Comparison of ENCODE assay signal across 8 cellular contexts in the genomic region with DNA sequence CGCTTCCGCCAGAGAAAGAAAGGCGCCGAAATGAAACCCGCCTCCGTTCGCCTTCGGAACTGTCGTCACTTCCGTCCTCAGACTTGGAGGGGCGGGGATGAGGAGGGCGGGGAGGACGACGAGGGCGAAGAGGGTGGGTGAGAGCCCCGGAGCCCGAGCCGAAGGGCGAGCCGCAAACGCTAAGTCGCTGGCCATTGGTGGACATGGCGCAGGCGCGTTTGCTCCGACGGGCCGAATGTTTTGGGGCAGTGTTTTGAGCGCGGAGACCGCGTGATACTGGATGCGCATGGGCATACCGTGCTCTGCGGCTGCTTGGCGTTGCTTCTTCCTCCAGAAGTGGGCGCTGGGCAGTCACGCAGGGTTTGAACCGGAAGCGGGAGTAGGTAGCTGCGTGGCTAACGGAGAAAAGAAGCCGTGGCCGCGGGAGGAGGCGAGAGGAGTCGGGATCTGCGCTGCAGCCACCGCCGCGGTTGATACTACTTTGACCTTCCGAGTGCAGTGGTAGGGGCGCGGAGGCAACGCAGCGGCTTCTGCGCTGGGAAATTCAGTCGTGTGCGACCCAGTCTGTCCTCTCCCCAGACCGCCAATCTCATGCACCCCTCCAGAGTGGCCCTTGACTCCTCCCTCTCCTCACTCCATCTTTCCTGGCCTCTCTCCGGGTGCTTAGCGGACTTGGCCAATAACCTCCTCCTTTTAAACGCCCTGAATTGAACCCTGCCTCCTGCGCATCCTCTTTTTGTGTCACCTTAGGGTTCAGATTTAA. TPM values are rescaled to one million over a fixed set of nuclear protein-coding genes. Genes with fewer than 3 reads are reported as not detected.
DNase-seq lines count a peak whose midpoint lies in the region; ATAC-seq and FAIRE-seq lines count a peak whose summit lies in the region.

A gene with protein sequence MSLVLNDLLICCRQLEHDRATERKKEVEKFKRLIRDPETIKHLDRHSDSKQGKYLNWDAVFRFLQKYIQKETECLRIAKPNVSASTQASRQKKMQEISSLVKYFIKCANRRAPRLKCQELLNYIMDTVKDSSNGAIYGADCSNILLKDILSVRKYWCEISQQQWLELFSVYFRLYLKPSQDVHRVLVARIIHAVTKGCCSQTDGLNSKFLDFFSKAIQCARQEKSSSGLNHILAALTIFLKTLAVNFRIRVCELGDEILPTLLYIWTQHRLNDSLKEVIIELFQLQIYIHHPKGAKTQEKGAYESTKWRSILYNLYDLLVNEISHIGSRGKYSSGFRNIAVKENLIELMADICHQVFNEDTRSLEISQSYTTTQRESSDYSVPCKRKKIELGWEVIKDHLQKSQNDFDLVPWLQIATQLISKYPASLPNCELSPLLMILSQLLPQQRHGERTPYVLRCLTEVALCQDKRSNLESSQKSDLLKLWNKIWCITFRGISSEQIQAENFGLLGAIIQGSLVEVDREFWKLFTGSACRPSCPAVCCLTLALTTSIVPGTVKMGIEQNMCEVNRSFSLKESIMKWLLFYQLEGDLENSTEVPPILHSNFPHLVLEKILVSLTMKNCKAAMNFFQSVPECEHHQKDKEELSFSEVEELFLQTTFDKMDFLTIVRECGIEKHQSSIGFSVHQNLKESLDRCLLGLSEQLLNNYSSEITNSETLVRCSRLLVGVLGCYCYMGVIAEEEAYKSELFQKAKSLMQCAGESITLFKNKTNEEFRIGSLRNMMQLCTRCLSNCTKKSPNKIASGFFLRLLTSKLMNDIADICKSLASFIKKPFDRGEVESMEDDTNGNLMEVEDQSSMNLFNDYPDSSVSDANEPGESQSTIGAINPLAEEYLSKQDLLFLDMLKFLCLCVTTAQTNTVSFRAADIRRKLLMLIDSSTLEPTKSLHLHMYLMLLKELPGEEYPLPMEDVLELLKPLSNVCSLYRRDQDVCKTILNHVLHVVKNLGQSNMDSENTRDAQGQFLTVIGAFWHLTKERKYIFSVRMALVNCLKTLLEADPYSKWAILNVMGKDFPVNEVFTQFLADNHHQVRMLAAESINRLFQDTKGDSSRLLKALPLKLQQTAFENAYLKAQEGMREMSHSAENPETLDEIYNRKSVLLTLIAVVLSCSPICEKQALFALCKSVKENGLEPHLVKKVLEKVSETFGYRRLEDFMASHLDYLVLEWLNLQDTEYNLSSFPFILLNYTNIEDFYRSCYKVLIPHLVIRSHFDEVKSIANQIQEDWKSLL (N-terminal part only) (plus strand): TSS at position 382 of the 763 bp plus-strand sequence. CDS start 4,558 bp downstream, outside the sequence.

- in situ Hi-C loops in Caki2 (cut with HindIII; ENCODE audit: low pct_unique_long_range_greater_than_20kb, low sequenced_read_pairs): no loop called here
- in situ Hi-C loops in endometrial microvascular endothelial cells (cut with HindIII; ENCODE audit: inconsistent ontology term, low pct_unique_long_range_greater_than_20kb, low sequenced_read_pairs): no loop called here

- peak; percentile 67 for ATAC-seq in GM21367 (IDR thresholded peaks at IDR 0.05; ENCODE audit: unreplicated experiment)

- H3K4me3 ChIP-seq in mesodermal cell (ENCODE audit: extremely low read depth, insufficient read depth, low read length, poor library complexity, severe bottlenecking): peak within 1 kb of the TSS; percentile 70

- DNase-seq in Caki2 (ENCODE audit: low read depth): peak; percentile 98
- DNase-seq in HTR-8/SVneo (ENCODE audit: insufficient read length, low spot score): peak; percentile 97
- peak; percentile 97 for DNase-seq in NOMO-1 treated with DMSO at 0.1 percent for 48 hours (lab: John Stamatoyannopoulos, UW; ENCODE audit: unreplicated experiment)
- DNase-seq in activated CD8-positive, alpha-beta memory T cell treated with anti-CD3 and anti-CD28 coated beads for 48 hours (ENCODE audit: low read depth in 2 of 3, low spot score in 2 of 3): peak; percentile 79 to 98 (median 84)
- DNase-seq in stimulated activated CD8-positive, alpha-beta memory T cell treated with anti-CD3 and anti-CD28 coated beads, Interleukin-15, amount 100 ng/mL, for 4 hours (ENCODE audit: low read depth in 2 of 2): peak; percentile 97 to 99

- peaks cover 11% of the 10 kb centered on the region for H3K36me3 ChIP-seq in mesodermal cell (ENCODE audit: control insufficient read depth, insufficient read depth, low read length)

- WGBS in mesodermal cell (ENCODE audit: insufficient coverage in 2 of 2), 2 experiments: 0% methylated on average over 57 to 62 of the region's 64 CpGs

- FAIRE-seq in HTR-8/SVneo (lab: Jason Lieb, UNC): peak; percentile 99

- no peaks in the 10 kb centered on the region for H3K9me3 ChIP-seq in mesodermal cell (ENCODE audit: control insufficient read depth, low read length)

- H3K27ac ChIP-seq in mesodermal cell (ENCODE audit: low read depth, low read length, severe bottlenecking): peak within 1 kb of the TSS; percentile 87

- H3K4me1 ChIP-seq in mesodermal cell (ENCODE audit: control insufficient read depth, insufficient read depth, low read length, poor library complexity, severe bottlenecking): peaks cover 4% of the 10 kb centered on the region

RNA-seq across cellular contexts. Expression of the gene that starts here (rescaled TPM):
- 23.8 and 106 TPM in 2 replicates for total RNA-seq in Caki2 (2014; rRNA removed; shearing (Covaris generic); ENCODE audit: low replicate concordance)
- 33.4 TPM for total RNA-seq in endometrial microvascular endothelial cells (ENCODE audit: inconsistent ontology term)
- polyA plus RNA-seq in mesodermal cell (2013, experiment 1 of 2): 24.5 TPM
- 32.6 TPM for polyA plus RNA-seq in mesodermal cell (2013, experiment 2 of 2)

Comparison
In these comparisons a context has a peak if more than half of its experiments do, and no peak if none do; other contexts are left out.
1. Peak in every context shown above with its lines: DNase-seq, ATAC-seq, H3K4me3 ChIP-seq and H3K27ac ChIP-seq.